In the genomic region with DNA sequence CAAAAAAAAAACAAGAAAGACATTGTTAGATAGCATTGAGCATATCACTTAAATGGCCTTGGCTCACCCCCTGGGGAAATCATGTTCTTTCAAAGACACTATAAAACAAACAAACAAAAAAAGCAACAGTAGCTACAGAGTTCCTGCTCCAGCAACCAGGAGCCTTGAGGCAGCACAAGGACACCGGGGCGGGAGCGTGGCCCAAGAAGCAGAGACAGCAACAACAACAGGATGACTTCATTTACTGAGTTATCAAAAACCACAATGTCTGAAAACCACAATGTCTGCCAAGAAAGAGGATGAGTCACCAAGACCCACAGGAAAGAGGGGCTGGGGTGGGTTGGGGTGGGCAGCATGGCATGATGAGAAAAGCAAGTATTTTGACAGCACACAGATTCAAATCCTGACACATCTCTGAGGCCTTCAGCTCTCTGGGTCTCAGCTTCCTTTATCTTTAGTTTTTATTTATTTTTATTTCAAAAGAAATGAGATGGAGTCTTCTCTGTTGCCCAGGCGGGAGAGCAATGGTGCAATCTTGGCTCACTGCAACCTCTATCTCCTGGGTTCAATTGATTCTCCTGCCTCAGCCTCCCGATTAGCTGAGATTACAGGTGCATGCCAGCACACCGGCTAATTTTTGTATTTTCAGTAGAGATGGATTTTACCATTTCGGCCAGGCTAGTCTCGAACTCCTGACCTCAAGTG, we compare ENCODE assay signal across 8 cellular contexts. TPM values are rescaled to one million over a fixed set of nuclear protein-coding genes. Genes with fewer than 3 reads are reported as not detected.
DNase-seq lines count a peak whose midpoint lies in the region; ATAC-seq and TF ChIP-seq lines count a peak whose summit lies in the region.

No MANE protein-coding gene starts in this region.

- H3K4me3 ChIP-seq in GM23248 = no peak overlapping the region
- no peak overlapping the region for H3K4me3 ChIP-seq in gastrocnemius medialis

- DNase-seq in GM23248 (peak; percentile 89), SKM-1 treated with dmso at 0.1 percent for 144 hours (lab: John Stamatoyannopoulos, UW; ENCODE audit: unreplicated experiment) (peak; percentile 89), left lobe of liver (ENCODE audit: low spot score) (no peak), stromal cell of bone marrow (ENCODE audit: low read depth) (peak; percentile 83), gastrocnemius medialis (no peak)
- peak in 1 of 2 donors; percentile 61 for DNase-seq in activated naive CD4-positive, alpha-beta T cell treated with anti-CD3 and anti-CD28 coated beads, Interleukin-2, amount 50 U/mL, for 72 hours (ENCODE audit: low spot score in 2 of 2)

- peaks cover 13% of the 10 kb centered on the region for H3K4me1 ChIP-seq in GM23248 (ENCODE audit: insufficient read depth)
- no peaks in the 10 kb centered on the region for H3K4me1 ChIP-seq in gastrocnemius medialis

- H3K27ac Mint-ChIP-seq in activated naive CD4-positive, alpha-beta T cell treated with anti-CD3 and anti-CD28 coated beads, Interleukin-2, amount 50 U/mL, for 72 hours = peak overlapping the region; percentile 56 to 91

- H3F3A ChIP-seq in GM23248 (ENCODE audit: insufficient read depth) = peaks cover 16% of the 10 kb centered on the region

- ATAC-seq in activated naive CD4-positive, alpha-beta T cell treated with anti-CD3 and anti-CD28 coated beads, Interleukin-2, amount 50 U/mL, for 72 hours = peak; percentile 91 to 92
- peak; percentile 58 for ATAC-seq in left lobe of liver
- ATAC-seq in gastrocnemius medialis = no peak
- ATAC-seq in HG03097 (IDR thresholded peaks at IDR 0.05; ENCODE audit: low FRiP score, unreplicated experiment) = no peak
- no peak for ATAC-seq in GM18868 (IDR thresholded peaks at IDR 0.05; ENCODE audit: unreplicated experiment)

- H4K20me1 ChIP-seq in GM23248 (ENCODE audit: insufficient read depth) = no peaks in the 10 kb centered on the region

- H3K27ac ChIP-seq in GM23248 (peak overlapping the region; percentile 8; the same call in 1 of the 2 replicates), gastrocnemius medialis (no peak overlapping the region)

- H3K9me3 Mint-ChIP-seq in activated naive CD4-positive, alpha-beta T cell treated with anti-CD3 and anti-CD28 coated beads, Interleukin-2, amount 50 U/mL, for 72 hours = no peaks in the 10 kb centered on the region

- in situ Hi-C loops in GM23248 (cut with MboI) (no loop called here), gastrocnemius medialis (cut with MboI; ENCODE audit: low sequenced_read_pairs in 4 of 4) (loop anchor here in 1 of 4 donors (10.0 kb wide), 1 partner anchor 103 kb away; no protein-coding TSS in a partner anchor)

- no peaks in the 10 kb centered on the region for H3K9me3 ChIP-seq in GM23248 (ENCODE audit: low read depth)
- H3K9me3 ChIP-seq in gastrocnemius medialis = no peaks in the 10 kb centered on the region

- H3K9ac ChIP-seq in GM23248 = peak overlapping the region; percentile 9; the same call in 1 of the 2 replicates

- TF ChIP-seq POLR2A in gastrocnemius medialis (IDR thresholded peaks at IDR 0.05) = no peak

- no peaks in the 10 kb centered on the region for H3K36me3 Mint-ChIP-seq in activated naive CD4-positive, alpha-beta T cell treated with anti-CD3 and anti-CD28 coated beads, Interleukin-2, amount 50 U/mL, for 72 hours

- intact Hi-C loops in gastrocnemius medialis (cut with DNase I; ENCODE audit: low total_unique reads) = no loop called here

- H3K9me2 ChIP-seq in GM23248 (ENCODE audit: insufficient read depth) = no peaks in the 10 kb centered on the region

- H3K79me2 ChIP-seq in GM23248 (ENCODE audit: insufficient read depth) = no peaks in the 10 kb centered on the region

- no peaks in the 10 kb centered on the region for H3K36me3 ChIP-seq in GM23248 (ENCODE audit: low read depth)
- no peaks in the 10 kb centered on the region for H3K36me3 ChIP-seq in gastrocnemius medialis

- TF ChIP-seq CTCF in gastrocnemius medialis (IDR thresholded peaks at IDR 0.05 in 4 of 5, conservative IDR thresholded peaks at IDR 0.05 in 1 of 5) = no peak

- H2AFZ ChIP-seq in GM23248 = no peak overlapping the region

- WGBS in GM23248 (ENCODE audit: low coverage in 1 of 2, low lambda C conversion rate in 2 of 2, missing lambda C conversion rate in 2 of 2), 2 experiments = 51 to 53% methylated on average over 8 of the region's 8 CpGs

- H3K27me3 ChIP-seq in GM23248 (replicated peaks; ENCODE audit: insufficient read depth) (no peaks in the 10 kb centered on the region), gastrocnemius medialis (no peaks in the 10 kb centered on the region)

- peak overlapping the region; percentile 43 for H3K4me2 ChIP-seq in GM23248 (ENCODE audit: unreplicated experiment)

RNA-seq across cellular contexts. Expression of a gene that starts 19.3 kb away (rescaled TPM):
- 82.8 and 86.6 TPM in 2 replicates for total RNA-seq in GM23248 (2014; rRNA removed; shearing (Covaris generic))
- 49.5 and 49.7 TPM in 2 replicates for polyA plus RNA-seq in GM23248 (2016; fragmentation: Nextera tagmentation; extraction: Ambion mirVana)
- total RNA-seq in activated naive CD4-positive, alpha-beta T cell treated with anti-CD3 and anti-CD28 coated beads, Interleukin-2, amount 50 U/mL, for 72 hours = 10 to 100 TPM; 12.2 to 56.1 TPM
- total RNA-seq in left lobe of liver = 9.9 TPM
- total RNA-seq in gastrocnemius medialis = 10 to 100 TPM in 3 of 4 donors, 1 to 10 TPM in 1; 9.3 to 19.0 (median 12.0) TPM

Comparison
In these comparisons a context has a peak if more than half of its experiments do, and no peak if none do; other contexts are left out.
1. DNase-seq: peak in GM23248 (single experiment), SKM-1 treated with dmso at 0.1 percent for 144 hours (single experiment) and stromal cell of bone marrow (single experiment); none in left lobe of liver (single experiment) and gastrocnemius medialis (0 of 2).
2. ATAC-seq: peak in activated naive CD4-positive, alpha-beta T cell treated with anti-CD3 and anti-CD28 coated beads, Interleukin-2, amount 50 U/mL, for 72 hours (2 of 2) and left lobe of liver (single experiment); none in gastrocnemius medialis (0 of 2), HG03097 (single experiment) and GM18868 (single experiment).